ENCODE assay signal across 10 cellular contexts in genomic region chr19:21256722-21257121, GRCh38.
DNase-seq lines count a peak whose midpoint lies in the region; ATAC-seq, FAIRE-seq and TF ChIP-seq lines count a peak whose summit lies in the region.
"Had no signal": no experiment of that assay in that cellular context is flagged by ENCODE, and none has a peak within 500 bp of the region (broad histone marks: within the 10 kb centered on the region; RNA-seq: fewer than 3 reads in every experiment).

No MANE protein-coding gene starts in this region.

- no peak for TF ChIP-seq POLR2A in H54 (IDR thresholded peaks at IDR 0.05; ENCODE audit: low read depth, low read length)

- H3K27me3 ChIP-seq in AG04450 (ENCODE audit: control insufficient read depth, insufficient read depth, low read length) (no peaks in the 10 kb centered on the region), RWPE2 (ENCODE audit: insufficient read depth, poor library complexity, severe bottlenecking) (no peaks in the 10 kb centered on the region), hepatocyte (no peaks in the 10 kb centered on the region)

- H3K36me3 ChIP-seq in RWPE2 (ENCODE audit: low read depth), result no peaks in the 10 kb centered on the region
- H3K36me3 ChIP-seq in hepatocyte (replicated peaks; ENCODE audit: insufficient read depth, low read depth), result no peaks in the 10 kb centered on the region

- CTCF ChIA-PET in AG04450 (lab: Charles Lee), result no interaction called here

- ATAC-seq in RWPE2 (ENCODE audit: low read depth) (no peak), GM21825 (IDR thresholded peaks at IDR 0.05; ENCODE audit: unreplicated experiment) (no peak)
- ATAC-seq: natural killer cell treated with Interleukin-12 subunit alpha and Interleukin-12 subunit beta and Interleukin-15 and Interleukin-18, amount 100 ng/mL, for 72 hours had no signal

- no peaks in the 10 kb centered on the region for H3K79me2 ChIP-seq in hepatocyte

- no peaks in the 10 kb centered on the region for H3K9me2 ChIP-seq in hepatocyte (replicated peaks; ENCODE audit: insufficient read depth)

- H3K4me2 ChIP-seq in hepatocyte, result no peak overlapping the region

- DNase-seq in AG04450 (ENCODE audit: low read depth, low spot score), result no peak
- DNase-seq in H54 (ENCODE audit: insufficient read length, low spot score), result no peak
- no peak for DNase-seq in RWPE2 (ENCODE audit: low spot score)
- DNase-seq in hepatocyte (ENCODE audit: low spot score), result peak; percentile 16
- DNase-seq in NCI-H187 treated with DMSO at 0.1 percent for 48 hours (lab: John Stamatoyannopoulos, UW), result no peak
- no peak for DNase-seq in NOMO-1 treated with DMSO at 0.1 percent for 48 hours (lab: John Stamatoyannopoulos, UW; ENCODE audit: unreplicated experiment)
- no peak for DNase-seq in activated gamma-delta T cell (lab: John Stamatoyannopoulos, UW)
- DNase-seq: activated effector memory CD4-positive, alpha-beta T cell treated with Interleukin-2 at 50 U/mL for 16 hours had no signal

- no peak overlapping the region for H2AFZ ChIP-seq in hepatocyte

- 67% methylated on average over 1 of the region's 1 CpG for WGBS in hepatocyte (ENCODE audit: low lambda C conversion rate, missing lambda C conversion rate)

- peak; percentile 36 for FAIRE-seq in H54 (lab: Jason Lieb, UNC)

- H3K27ac ChIP-seq in AG04450 (ENCODE audit: low read depth, low read length), result no peak overlapping the region
- no peak overlapping the region for H3K27ac ChIP-seq in RWPE2 (ENCODE audit: poor library complexity, severe bottlenecking)
- H3K27ac ChIP-seq in hepatocyte, result no peak overlapping the region

- POLR2A ChIA-PET in AG04450 (lab: Yijun Ruan, JAX), result no interaction called here

- H3K4me3 ChIP-seq in AG04450 (ENCODE audit: low read depth, low read length) (no peak overlapping the region), RWPE2 (ENCODE audit: severe bottlenecking) (no peak overlapping the region), hepatocyte (no peak overlapping the region)

- peak; percentile 7; the same call in 1 of the 2 replicates for TF ChIP-seq CTCF in AG04450 (IDR thresholded peaks at IDR 0.05; ENCODE audit: low read depth, low read length)
- TF ChIP-seq CTCF in RWPE2 (IDR thresholded peaks at IDR 0.05; ENCODE audit: poor library complexity, severe bottlenecking), result peak; percentile 17
- TF ChIP-seq CTCF in hepatocyte (IDR thresholded peaks at IDR 0.05; ENCODE audit: poor library complexity), result peak; percentile 31

- H3K9me3 ChIP-seq in AG04450 (ENCODE audit: control insufficient read depth, insufficient read depth, low read length) (peaks cover 23% of the 10 kb centered on the region), RWPE2 (ENCODE audit: severe bottlenecking) (no peaks in the 10 kb centered on the region), hepatocyte (ENCODE audit: low read depth) (no peaks in the 10 kb centered on the region)

- H3K4me1 ChIP-seq in RWPE2 (ENCODE audit: insufficient read depth, poor library complexity, severe bottlenecking) (no peaks in the 10 kb centered on the region), hepatocyte (ENCODE audit: insufficient read depth) (no peaks in the 10 kb centered on the region)

- H4K20me1 ChIP-seq in hepatocyte (ENCODE audit: insufficient read depth, poor library complexity, severe bottlenecking), result no peaks in the 10 kb centered on the region
